In genomic region chr13:21134475-21134874, GRCh38 we compare ENCODE assay signal across 15 cellular contexts. TPM values are rescaled to one million over a fixed set of nuclear protein-coding genes. Genes with fewer than 3 reads are reported as not detected.
DNase-seq lines count a peak whose midpoint lies in the region; ATAC-seq, FAIRE-seq and TF ChIP-seq lines count a peak whose summit lies in the region.
"Had no signal": no experiment of that assay in that cellular context is flagged by ENCODE, and none has a peak within 500 bp of the region (broad histone marks: within the 10 kb centered on the region; RNA-seq: fewer than 3 reads in every experiment).

No MANE protein-coding gene starts in this region.

- intact Hi-C loops in MCF 10A (cut with micrococcal nuclease) = loop anchor here (1.0 to 2.0 kb wide), 2 partner anchors 24 to 191 kb away; no protein-coding TSS in a partner anchor
- intact Hi-C loops in mammary epithelial cell (cut with micrococcal nuclease) = loop anchor here (1.0 kb wide), 1 partner anchor 191 kb away; no protein-coding TSS in a partner anchor
- intact Hi-C loops in PC-3 (cut with micrococcal nuclease) = loop anchor here (10.0 kb wide), 1 partner anchor 70 kb away; the partner anchor contains the start of gene LATS2
- intact Hi-C loops in right cardiac atrium (cut with DNase I) = loop anchor here in 2 of 4 donors (5.0 to 10.0 kb wide), 2 partner anchors 190 to 192 kb away; no protein-coding TSS in a partner anchor

- dilution Hi-C loops in mammary epithelial cell (cut with HindIII; ENCODE audit: low sequenced_read_pairs) = no loop called here

- H3K36me3 ChIP-seq in mammary epithelial cell (ENCODE audit: insufficient read depth, low read length) (no peaks in the 10 kb centered on the region), PC-3 (ENCODE audit: low read depth, low read length) (no peaks in the 10 kb centered on the region), H1 (ENCODE audit: control insufficient read depth in 2 of 4, insufficient read depth in 4 of 4, low read length in 3 of 4) (no peaks in the 10 kb centered on the region), neuronal stem cell (replicated peaks in 1 of 2; ENCODE audit: control insufficient read depth in 2 of 2, insufficient read depth in 2 of 2, low read length in 2 of 2) (no peaks in the 10 kb centered on the region)

- H3K79me1 ChIP-seq in H1 (ENCODE audit: low read depth, low read length) (no peaks in the 10 kb centered on the region), neuronal stem cell (ENCODE audit: low read depth, low read length) (peaks cover 2% of the 10 kb centered on the region)

- H3K23me2 ChIP-seq in H1 (ENCODE audit: low read depth, low read length) = no peaks in the 10 kb centered on the region

- no peak overlapping the region for H4K5ac ChIP-seq in H1 (ENCODE audit: insufficient read length, low read depth, low read length)

- no peak for FAIRE-seq in H1 (lab: Jason Lieb, UNC)
- FAIRE-seq: GM12891 had no signal

- H3K14ac ChIP-seq in H1 (ENCODE audit: insufficient read length) (no peak overlapping the region), neuronal stem cell (ENCODE audit: low read length) (no peak overlapping the region)

- H3K27me3 Mint-ChIP-seq in MCF 10A (ENCODE audit: insufficient read depth, unreplicated experiment) = no peaks in the 10 kb centered on the region

- no peaks in the 10 kb centered on the region for H3F3A ChIP-seq in PC-3 (ENCODE audit: low read length, unreplicated experiment)

- H3K4me1 ChIP-seq in mammary epithelial cell (ENCODE audit: insufficient read depth, low read length) = peaks cover 2% of the 10 kb centered on the region
- peaks cover 16% of the 10 kb centered on the region; the same call in 1 of the 2 replicates for H3K4me1 ChIP-seq in PC-3 (ENCODE audit: insufficient read depth, low read length)
- peaks cover 0 to 2% (median under 1%) of the 10 kb centered on the region in 4 experiments; a peak in 2 of 7 replicates for H3K4me1 ChIP-seq in H1 (replicated peaks in 1 of 4; ENCODE audit: control insufficient read depth in 3 of 4, insufficient read depth in 4 of 4, low read length in 3 of 4)
- peaks cover 0 to 1% of the 10 kb centered on the region in 2 donors for H3K4me1 ChIP-seq in neuronal stem cell (ENCODE audit: control insufficient read depth in 2 of 2, insufficient read depth in 1 of 2, low read depth in 1 of 2, low read length in 2 of 2)
- no peaks in the 10 kb centered on the region for H3K4me1 ChIP-seq in right cardiac atrium (ENCODE audit: control insufficient read depth, insufficient read depth, low read length)

- H3K9me3 ChIP-seq in mammary epithelial cell (replicated peaks; ENCODE audit: insufficient read depth, low read length) = no peaks in the 10 kb centered on the region
- no peaks in the 10 kb centered on the region for H3K9me3 ChIP-seq in PC-3 (ENCODE audit: low read length)
- H3K9me3 ChIP-seq in H1 (ENCODE audit: insufficient read depth in 2 of 2, low read depth in 1 of 2, low read length in 1 of 2) = peaks cover 0 to 3% of the 10 kb centered on the region in 2 experiments; a peak in 2 of 4 replicates
- H3K9me3 ChIP-seq in neuronal stem cell (replicated peaks in 1 of 2; ENCODE audit: control insufficient read depth in 2 of 2, insufficient read depth in 1 of 2, low read depth in 1 of 2, low read length in 2 of 2) = peaks cover 0 to 2% of the 10 kb centered on the region in 2 donors
- H3K9me3 ChIP-seq in right cardiac atrium (ENCODE audit: control insufficient read depth, low read length) = no peaks in the 10 kb centered on the region

- H4K20me1 ChIP-seq in mammary epithelial cell (ENCODE audit: insufficient read depth, low read length) (no peaks in the 10 kb centered on the region), PC-3 (ENCODE audit: low read length) (no peaks in the 10 kb centered on the region), H1 (replicated peaks in 1 of 2; ENCODE audit: control insufficient read depth in 1 of 2, insufficient read depth in 2 of 2, low read length in 2 of 2) (no peaks in the 10 kb centered on the region)

- no peak overlapping the region for H4K8ac ChIP-seq in H1 (ENCODE audit: extremely low read depth, insufficient read depth, low read length)
- no peak overlapping the region for H4K8ac ChIP-seq in neuronal stem cell (ENCODE audit: low read depth, low read length)

- no peaks in the 10 kb centered on the region for H3K79me2 ChIP-seq in mammary epithelial cell (ENCODE audit: insufficient read depth, low read length)
- H3K79me2 ChIP-seq in PC-3 (ENCODE audit: low read length) = no peaks in the 10 kb centered on the region
- no peaks in the 10 kb centered on the region for H3K79me2 ChIP-seq in H1 (ENCODE audit: control insufficient read depth in 1 of 2, insufficient read depth in 2 of 2, low read length in 2 of 2)

- H3K27me3 ChIP-seq in mammary epithelial cell (ENCODE audit: insufficient read depth, low read length) (no peaks in the 10 kb centered on the region), PC-3 (ENCODE audit: low read length) (no peaks in the 10 kb centered on the region), H1 (replicated peaks in 1 of 4; ENCODE audit: control insufficient read depth in 3 of 4, extremely low read depth in 1 of 4, insufficient read depth in 3 of 4, low read length in 3 of 4) (no peaks in the 10 kb centered on the region), neuronal stem cell (ENCODE audit: control insufficient read depth in 3 of 3, insufficient read depth in 3 of 3, low read depth in 1 of 3, low read length in 3 of 3) (no peaks in the 10 kb centered on the region), right cardiac atrium (ENCODE audit: control insufficient read depth, insufficient read depth) (no peaks in the 10 kb centered on the region)

- no peak overlapping the region for H3K9ac ChIP-seq in mammary epithelial cell (ENCODE audit: insufficient read depth, low read length)
- no peak overlapping the region for H3K9ac ChIP-seq in PC-3 (ENCODE audit: low read length)
- H3K9ac ChIP-seq in H1 (replicated peaks in 1 of 4; ENCODE audit: extremely low read depth in 1 of 4, low read depth in 3 of 4, low read length in 3 of 4) = no peak overlapping the region
- no peak overlapping the region for H3K9ac ChIP-seq in neuronal stem cell (ENCODE audit: low read depth, low read length, poor library complexity)

- no peak overlapping the region for H3K4me3 Mint-ChIP-seq in MCF 10A (ENCODE audit: unreplicated experiment)
- H3K4me3 Mint-ChIP-seq: B cell; CD4-positive, alpha-beta T cell had no signal

- H2BK120ac ChIP-seq in H1 (replicated peaks; ENCODE audit: low read depth, low read length) (peak overlapping the region; percentile 43), neuronal stem cell (ENCODE audit: low read depth, low read length) (no peak overlapping the region)

- H3K18ac ChIP-seq in H1 (ENCODE audit: extremely low read depth, low read length) (no peak overlapping the region), neuronal stem cell (ENCODE audit: low read length) (no peak overlapping the region)

- POLR2A ChIA-PET in MCF 10A (lab: Yijun Ruan, JAX) (interaction anchor here (0.6 to 1.6 kb wide), 4 partner anchors 36 to 232 kb away, joined by 3 to 6 read pairs (median 4); partner anchors contain the start of genes MRPL57, SKA3 and XPO4), PC-3 (lab: Charles Lee; ENCODE audit: unreplicated experiment) (no interaction called here), H1 (lab: Charles Lee; ENCODE audit: partially characterized antibody) (interaction anchor here (1.4 to 2.4 kb wide), 2 partner anchors 11 to 73 kb away, joined by 6 to 10 read pairs; partner anchors contain the start of gene LATS2)

- H3K4ac ChIP-seq in H1 (replicated peaks; ENCODE audit: insufficient read length, low read depth, low read length) (no peak overlapping the region), neuronal stem cell (ENCODE audit: low read length) (no peak overlapping the region)

- 69% methylated on average over 5 of the region's 5 CpGs for WGBS in mammary epithelial cell (ENCODE audit: low coverage, missing lambda C conversion rate)
- WGBS in H1 (ENCODE audit: extremely low coverage in 1 of 2, insufficient coverage in 1 of 2, insufficient read length in 1 of 2, insufficient replicate concordance in 2 of 2, low coverage in 1 of 2, low lambda C conversion rate in 2 of 2, missing lambda C conversion rate in 1 of 2), 2 experiments = 94% methylated on average over 5 of the region's 5 CpGs; no CpG with 5 or more reads in 1 of the 2 experiments
- no CpG with 5 or more reads among the region's 5 CpGs for WGBS in neuronal stem cell (ENCODE audit: extremely low coverage in 2 of 2, insufficient read length in 2 of 2, insufficient replicate concordance in 1 of 2), 2 donors
- WGBS in right cardiac atrium = 70% methylated on average over 5 of the region's 5 CpGs

- peak; percentile 19 for DNase-seq in MCF 10A (ENCODE audit: unreplicated experiment)
- DNase-seq in mammary epithelial cell = no peak
- no peak for DNase-seq in PC-3
- no peak for DNase-seq in H1 (ENCODE audit: low read depth in 1 of 2, low spot score in 2 of 2)
- DNase-seq in neuronal stem cell (ENCODE audit: low spot score) = no peak
- DNase-seq in effector CD4-positive, alpha-beta T cell = no peak
- DNase-seq in right cardiac atrium = no peak
- DNase-seq in GM03348 (ENCODE audit: low spot score) = no peak
- DNase-seq: 8988T; C1 segment of cervical spinal cord; CD4-positive, alpha-beta T cell; DMS79; H9 had no signal

- H2BK5ac ChIP-seq in H1 (ENCODE audit: low read depth, low read length) (peak overlapping the region; percentile 52; the same call in 1 of the 2 replicates), neuronal stem cell (ENCODE audit: low read length) (no peak overlapping the region)

- H4K91ac ChIP-seq in H1 (replicated peaks; ENCODE audit: insufficient read length, low read length) (no peak overlapping the region), neuronal stem cell (ENCODE audit: low read depth, low read length, poor library complexity) (no peak overlapping the region)

- no peaks in the 10 kb centered on the region for H3K9me2 ChIP-seq in PC-3 (replicated peaks; ENCODE audit: low read length)

- no peak overlapping the region for H3K27ac ChIP-seq in mammary epithelial cell (ENCODE audit: insufficient read depth, low read depth, low read length)
- no peak overlapping the region for H3K27ac ChIP-seq in PC-3 (ENCODE audit: low read length)
- H3K27ac ChIP-seq in H1 (ENCODE audit: low read depth, low read length) = no peak overlapping the region
- H3K27ac ChIP-seq in neuronal stem cell (replicated peaks; ENCODE audit: low read length) = no peak overlapping the region
- no peak overlapping the region for H3K27ac ChIP-seq in right cardiac atrium (ENCODE audit: low read length)

- H3K9me3 Mint-ChIP-seq in MCF 10A (ENCODE audit: unreplicated experiment) = no peaks in the 10 kb centered on the region
- H3K9me3 Mint-ChIP-seq: CD4-positive, alpha-beta T cell had no signal

- H2BK20ac ChIP-seq in H1 (ENCODE audit: low read length) = 0 out of 2 replicates have a peak overlapping the region, but pooled peaks have one; percentile 90

- H2AK5ac ChIP-seq in H1 (ENCODE audit: low read depth, low read length) (no peak overlapping the region), neuronal stem cell (ENCODE audit: low read depth, low read length) (peak overlapping the region; percentile 1)

- no peaks in the 10 kb centered on the region for H3K36me3 Mint-ChIP-seq in MCF 10A (ENCODE audit: insufficient read depth, unreplicated experiment)

- H3K27ac Mint-ChIP-seq in MCF 10A (ENCODE audit: low read depth, unreplicated experiment) = no peak overlapping the region
- H3K27ac Mint-ChIP-seq: B cell; CD4-positive, alpha-beta T cell had no signal

- no peak for TF ChIP-seq RAD21 in H1 (IDR thresholded peaks at IDR 0.05 in 1 of 2, conservative IDR thresholded peaks at IDR 0.05 in 1 of 2; ENCODE audit: low read depth in 2 of 2, low read length in 2 of 2)

- H2BK15ac ChIP-seq in H1 (ENCODE audit: low read length) (no peak overlapping the region), neuronal stem cell (ENCODE audit: low read length) (no peak overlapping the region)

- CTCF ChIA-PET in MCF 10A (lab: Yijun Ruan, JAX) (interaction anchor here (0.6 to 3.0 kb wide), 8 partner anchors 16 to 343 kb away, joined by 3 to 27 read pairs (median 3); no protein-coding TSS in a partner anchor), mammary epithelial cell (lab: Charles Lee; ENCODE audit: low non-redundant PET) (no interaction called here), PC-3 (lab: Charles Lee) (no interaction called here), H1 (lab: Charles Lee; ENCODE audit: partially characterized antibody) (interaction anchor here (0.9 to 1.1 kb wide), 2 partner anchors 10 to 15 kb away, joined by 3 read pairs; no protein-coding TSS in a partner anchor)

- H3K23ac ChIP-seq in H1 (ENCODE audit: insufficient read length) (no peak overlapping the region), neuronal stem cell (ENCODE audit: low read depth, low read length, poor library complexity) (no peak overlapping the region)

- H3K4me3 ChIP-seq in mammary epithelial cell (replicated peaks in 1 of 3; ENCODE audit: insufficient read depth in 1 of 3, low read depth in 2 of 3, low read length in 3 of 3) (no peak overlapping the region), PC-3 (ENCODE audit: low read length) (no peak overlapping the region), H1 (ENCODE audit: extremely low read depth in 1 of 4, insufficient read depth in 2 of 4, low read depth in 3 of 4, low read length in 4 of 4) (no peak overlapping the region), neuronal stem cell (ENCODE audit: low read length in 2 of 2) (no peak overlapping the region), right cardiac atrium (ENCODE audit: low read length) (no peak overlapping the region)

- ATAC-seq in PC-3 (no peak), right cardiac atrium (no peak)

- in situ Hi-C loops in mammary epithelial cell (cut with MboI; ENCODE audit: low sequenced_read_pairs in 2 of 2) = loop anchor here in 1 of 2 donors (10.0 kb wide), 1 partner anchor 190 kb away; no protein-coding TSS in a partner anchor

- TF ChIP-seq POLR2A in H1 (IDR thresholded peaks at IDR 0.05; ENCODE audit: control extremely low read depth in 1 of 2, low read depth in 2 of 2, low read length in 2 of 2) = no peak

- TF ChIP-seq EP300 in H1 (IDR thresholded peaks at IDR 0.05; ENCODE audit: borderline replicate concordance in 1 of 2, low read depth in 2 of 2, low read length in 2 of 2) = no peak

- H2BK12ac ChIP-seq in H1 (ENCODE audit: low read depth, low read length) (no peak overlapping the region), neuronal stem cell (ENCODE audit: low read length) (no peak overlapping the region)

- TF ChIP-seq CTCF in MCF 10A (IDR thresholded peaks at IDR 0.05; ENCODE audit: unreplicated experiment) (no peak), mammary epithelial cell (conservative IDR thresholded peaks at IDR 0.05 in 1 of 2, IDR thresholded peaks at IDR 0.05 in 1 of 2; ENCODE audit: extremely low read depth in 1 of 2, insufficient read depth in 1 of 2, low read depth in 1 of 2, low read length in 2 of 2) (no peak), PC-3 (conservative IDR thresholded peaks at IDR 0.05; ENCODE audit: low read depth, low read length) (no peak), H1 (IDR thresholded peaks at IDR 0.05; ENCODE audit: control extremely low read depth in 1 of 3, insufficient read depth in 1 of 3, low read depth in 1 of 3, low read length in 3 of 3) (no peak)

- BruUV-seq in MCF 10A (replicated peaks; lab: Mats Ljungman, UMichigan) = no TSS peak
- no TSS peak for BruUV-seq in mammary epithelial cell (replicated peaks; lab: Mats Ljungman, UMichigan)
- BruUV-seq in PC-3 (replicated peaks; lab: Mats Ljungman, UMichigan) = no TSS peak

- H3K4me1 Mint-ChIP-seq in MCF 10A (ENCODE audit: insufficient read depth, unreplicated experiment) = peaks cover 14% of the 10 kb centered on the region

- no peak overlapping the region for H2AFZ ChIP-seq in mammary epithelial cell (ENCODE audit: low read depth, low read length)
- peak overlapping the region; percentile 67; the same call in 1 of the 2 replicates for H2AFZ ChIP-seq in PC-3 (ENCODE audit: low read length)
- H2AFZ ChIP-seq in H1 (ENCODE audit: low read length) = no peak overlapping the region
- no peak overlapping the region for H2AFZ ChIP-seq in neuronal stem cell (ENCODE audit: low read length)

- H3K56ac ChIP-seq in H1 (replicated peaks; ENCODE audit: insufficient read length, low read depth, low read length) = no peak overlapping the region

- H3K4me2 ChIP-seq in mammary epithelial cell (ENCODE audit: insufficient read depth, low read depth, low read length) = no peak overlapping the region
- H3K4me2 ChIP-seq in PC-3 (ENCODE audit: low read length) = peak overlapping the region; percentile 33; the same call in 1 of the 2 replicates
- H3K4me2 ChIP-seq in H1 (ENCODE audit: insufficient read depth in 1 of 2, low read depth in 2 of 2, low read length in 2 of 2) = no peak overlapping the region
- no peak overlapping the region for H3K4me2 ChIP-seq in neuronal stem cell (ENCODE audit: insufficient read depth, low read length, poor library complexity, severe bottlenecking)

RNA-seq across cellular contexts. Expression of gene SAP18, which starts 5.4 kb away (rescaled TPM):
- total RNA-seq in MCF 10A (2022) (213 and 262 TPM in 2 replicates), mammary epithelial cell (100 to 1,000 TPM in 1 of 2 donors, 10 to 100 TPM in 1; 26.0 to 193 TPM), PC-3 (2014; rRNA removed) (54.8 and 83.8 TPM in 2 replicates), right cardiac atrium (100 to 1,000 TPM; 226 to 263 (median 251) TPM)
- polyA plus RNA-seq in mammary epithelial cell (34.6 TPM), H1 (2011; rRNA removed) (38.0 and 75.3 TPM in 2 replicates), right cardiac atrium (104 TPM)
- 15.5 TPM for polyA minus RNA-seq in mammary epithelial cell
- 364 and 367 TPM in 2 replicates for total RNA-seq in H1 (2021; fragmentation: NEBNext Ultra II Directional; extraction: Animal tissue kit (Norgen Biotek cat#: 25700))
- polyA plus RNA-seq in H1 (2011; cell fraction: cytosol; rRNA removed) = 69.4 TPM
- 16.0 TPM for polyA plus RNA-seq in H1 (2011; cell fraction: nucleus; rRNA removed)
- 220 to 371 TPM (median 242 TPM) in 4 replicates for polyA plus RNA-seq in H1 (2012, experiment 1 of 2)
- polyA plus RNA-seq in H1 (2012, experiment 2 of 2) = 140 TPM
- polyA plus RNA-seq in H1 (2013, experiment 1 of 2) = 152 TPM
- 153 TPM for polyA plus RNA-seq in H1 (2013, experiment 2 of 2)
- 13.4 and 19.3 TPM in 2 replicates for polyA minus RNA-seq in H1 (2011; rRNA and poly(A)+ RNA removed)
- 19.4 TPM for polyA minus RNA-seq in H1 (2011; cell fraction: cytosol; rRNA and poly(A)+ RNA removed)
- polyA minus RNA-seq in H1 (2011; cell fraction: nucleus; rRNA and poly(A)+ RNA removed) = 33.6 TPM
- 156 TPM for polyA plus RNA-seq in neuronal stem cell (2013, experiment 1 of 2)
- polyA plus RNA-seq in neuronal stem cell (2013, experiment 2 of 2) = 157 TPM

RNA-seq across cellular contexts. Expression of gene SKA3, which starts 41.9 kb away (rescaled TPM):
- total RNA-seq in MCF 10A (2022) (5.9 and 16.4 TPM in 2 replicates), mammary epithelial cell (10 to 100 TPM in 1 of 2 donors, 1 to 10 TPM in 1; 5.0 to 14.6 TPM), PC-3 (2014; rRNA removed) (29.0 and 32.4 TPM in 2 replicates), right cardiac atrium (under 1 TPM in 3 of 4 donors, not detected in 1; 0.23 to 0.91 (median 0.68) TPM)
- polyA plus RNA-seq in mammary epithelial cell (12.9 TPM), H1 (2011; rRNA removed) (21.3 and 32.3 TPM in 2 replicates), right cardiac atrium (0.07 TPM)
- 32.8 TPM for polyA minus RNA-seq in mammary epithelial cell
- total RNA-seq in H1 (2021; fragmentation: NEBNext Ultra II Directional; extraction: Animal tissue kit (Norgen Biotek cat#: 25700)) = 60.1 and 63.7 TPM in 2 replicates
- polyA plus RNA-seq in H1 (2011; cell fraction: cytosol; rRNA removed) = 32.8 TPM
- polyA plus RNA-seq in H1 (2011; cell fraction: nucleus; rRNA removed) = 13.1 TPM
- polyA plus RNA-seq in H1 (2012, experiment 1 of 2) = 28.3 to 44.9 TPM (median 32.7 TPM) in 4 replicates
- 10.0 TPM for polyA plus RNA-seq in H1 (2012, experiment 2 of 2)
- 59.5 TPM for polyA plus RNA-seq in H1 (2013, experiment 1 of 2)
- 59.8 TPM for polyA plus RNA-seq in H1 (2013, experiment 2 of 2)
- polyA minus RNA-seq in H1 (2011; rRNA and poly(A)+ RNA removed) = 24.8 and 38.1 TPM in 2 replicates
- 41.6 TPM for polyA minus RNA-seq in H1 (2011; cell fraction: cytosol; rRNA and poly(A)+ RNA removed)
- 51.7 TPM for polyA minus RNA-seq in H1 (2011; cell fraction: nucleus; rRNA and poly(A)+ RNA removed)
- 32.0 TPM for polyA plus RNA-seq in neuronal stem cell (2013, experiment 1 of 2)
- polyA plus RNA-seq in neuronal stem cell (2013, experiment 2 of 2) = 32.9 TPM

RNA-seq across cellular contexts. Expression of gene MRPL57, which starts 42.0 kb away (rescaled TPM):
- 16.8 and 20.8 TPM in 2 replicates for total RNA-seq in MCF 10A (2022)
- 10 to 100 TPM; 14.5 to 18.8 TPM for total RNA-seq in mammary epithelial cell
- polyA plus RNA-seq in mammary epithelial cell = 12.5 TPM
- 4.8 TPM for polyA minus RNA-seq in mammary epithelial cell
- total RNA-seq in PC-3 (2014; rRNA removed) = 56.4 and 92.3 TPM in 2 replicates
- total RNA-seq in H1 (2021; fragmentation: NEBNext Ultra II Directional; extraction: Animal tissue kit (Norgen Biotek cat#: 25700)) = 34.1 and 34.5 TPM in 2 replicates
- 29.9 and 30.4 TPM in 2 replicates for polyA plus RNA-seq in H1 (2011; rRNA removed)
- 29.6 TPM for polyA plus RNA-seq in H1 (2011; cell fraction: cytosol; rRNA removed)
- 22.9 TPM for polyA plus RNA-seq in H1 (2011; cell fraction: nucleus; rRNA removed)
- polyA plus RNA-seq in H1 (2012, experiment 1 of 2) = 27.2 to 32.0 TPM (median 30.5 TPM) in 4 replicates
- 28.3 TPM for polyA plus RNA-seq in H1 (2012, experiment 2 of 2)
- 37.7 TPM for polyA plus RNA-seq in H1 (2013, experiment 1 of 2)
- polyA plus RNA-seq in H1 (2013, experiment 2 of 2) = 35.9 TPM
- 5.3 and 5.9 TPM in 2 replicates for polyA minus RNA-seq in H1 (2011; rRNA and poly(A)+ RNA removed)
- 14.5 TPM for polyA minus RNA-seq in H1 (2011; cell fraction: cytosol; rRNA and poly(A)+ RNA removed)
- polyA minus RNA-seq in H1 (2011; cell fraction: nucleus; rRNA and poly(A)+ RNA removed) = 20.2 TPM
- 22.9 TPM for polyA plus RNA-seq in neuronal stem cell (2013, experiment 1 of 2)
- 22.6 TPM for polyA plus RNA-seq in neuronal stem cell (2013, experiment 2 of 2)
- total RNA-seq in right cardiac atrium = 10 to 100 TPM; 19.3 to 25.5 (median 23.5) TPM
- 38.8 TPM for polyA plus RNA-seq in right cardiac atrium

Comparison
In these comparisons a context has a peak if more than half of its experiments do, and no peak if none do; other contexts are left out.
1. CTCF ChIA-PET loops: an anchor here in MCF 10A (0.6 to 3.0 kb wide) and H1 (0.9 to 1.1 kb wide); none called in mammary epithelial cell and PC-3.